ENCODE assay signal across 20 cellular contexts in the genomic region with DNA sequence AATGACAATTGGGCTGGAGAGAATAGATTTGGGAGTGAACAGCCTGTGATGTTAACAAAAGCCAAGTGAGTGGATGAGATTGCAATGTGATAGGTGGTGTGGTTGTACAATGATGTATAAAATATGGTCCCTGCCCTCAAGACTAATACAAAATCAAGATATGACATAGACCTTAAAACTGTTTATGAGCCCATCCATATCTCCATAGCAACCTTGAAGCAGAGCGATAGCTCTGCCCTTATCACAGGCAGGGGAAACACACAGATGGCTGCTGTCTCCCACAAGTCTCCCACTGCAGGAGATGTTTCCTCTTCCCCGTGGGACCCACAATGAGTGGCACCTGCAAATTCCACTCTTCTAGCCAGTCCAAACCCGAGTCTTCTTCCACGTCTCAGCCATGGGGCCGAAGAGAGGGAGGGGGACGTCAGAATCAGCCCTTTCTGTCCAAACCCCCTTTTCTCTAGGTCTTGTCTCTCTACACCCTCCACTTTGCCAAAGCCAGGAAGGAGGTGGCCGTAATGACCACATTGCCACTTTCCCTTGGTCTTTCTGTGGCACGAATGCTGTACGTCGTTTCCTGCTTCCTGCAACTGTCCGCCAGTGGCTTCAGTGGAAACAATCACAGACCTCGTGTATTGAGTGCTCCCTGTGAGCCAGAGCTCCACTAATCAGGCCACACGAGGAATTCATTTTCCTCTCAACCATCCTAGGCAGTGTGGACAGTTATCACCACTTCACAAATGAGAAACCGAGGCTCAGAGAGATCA.
"Had no signal": no experiment of that assay in that cellular context is flagged by ENCODE, and none has a peak within 500 bp of the region (broad histone marks: within the 10 kb centered on the region; RNA-seq: fewer than 3 reads in every experiment).

No MANE protein-coding gene starts in this region.

- H3K79me2 ChIP-seq: parathyroid adenoma had no signal

- H3K4me3 ChIP-seq: coronary artery, heart left ventricle, prostate gland, sigmoid colon, skin epidermis, thoracic aorta, transverse colon had no signal

- H3K4me3 Mint-ChIP-seq: endodermal cell; mesothelial cell of epicardium; nephron progenitor cell; stimulated activated naive B cell treated with anti-CD40 and anti-IgM and Interleukin-4, amounts not matched to agents 10 μg/mL and 1 μg/mL and 100 μg/mL, for 72 hours; stimulated activated naive CD8-positive, alpha-beta T cell treated with anti-CD3 and anti-CD28 coated beads, Interleukin-15, amount 100 ng/mL, for 72 hours had no signal

- H3K27ac ChIP-seq: coronary artery, heart left ventricle, parathyroid adenoma, prostate gland, sigmoid colon, skin epidermis, thoracic aorta, transverse colon had no signal

- H3K9me3 Mint-ChIP-seq: mesothelial cell of epicardium had no signal

- H3K4me1 Mint-ChIP-seq: mesothelial cell of epicardium; nephron progenitor cell; stimulated activated naive B cell treated with anti-CD40 and anti-IgM and Interleukin-4, amounts not matched to agents 10 μg/mL and 1 μg/mL and 100 μg/mL, for 72 hours; stimulated activated naive CD8-positive, alpha-beta T cell treated with anti-CD3 and anti-CD28 coated beads, Interleukin-15, amount 100 ng/mL, for 72 hours had no signal

- H3K36me3 ChIP-seq: heart left ventricle, prostate gland, sigmoid colon, thoracic aorta, transverse colon had no signal

- DNase-seq: effector CD4-positive, alpha-beta T cell; endodermal cell; heart left ventricle; hypothalamus; islet precursor cell; nephron progenitor cell; retina; sigmoid colon; stimulated activated CD4-positive, alpha-beta T cell treated with anti-CD3 and anti-CD28 coated beads, Interleukin-2, amount 100 ng/mL, for 24 hours; stimulated activated CD4-positive, alpha-beta T cell treated with anti-CD3 and anti-CD28 coated beads, Interleukin-4, amount 100 ng/mL, for 4 hours; stimulated activated naive B cell treated with anti-CD40 and anti-IgM and Interleukin-4, amounts not matched to agents 10 μg/mL and 1 μg/mL and 100 μg/mL, for 72 hours; stimulated activated naive CD8-positive, alpha-beta T cell treated with anti-CD3 and anti-CD28 coated beads, Interleukin-15, amount 100 ng/mL, for 72 hours; transverse colon had no signal

- H3K27me3 ChIP-seq: transverse colon had no signal

- H3K36me3 Mint-ChIP-seq: mesothelial cell of epicardium had no signal

- H2AFZ ChIP-seq: parathyroid adenoma had no signal

- H3K4me1 ChIP-seq: heart left ventricle, parathyroid adenoma, prostate gland, sigmoid colon, transverse colon had no signal

- H3K27ac Mint-ChIP-seq: endodermal cell; mesothelial cell of epicardium; nephron progenitor cell; stimulated activated naive B cell treated with anti-CD40 and anti-IgM and Interleukin-4, amounts not matched to agents 10 μg/mL and 1 μg/mL and 100 μg/mL, for 72 hours; stimulated activated naive CD8-positive, alpha-beta T cell treated with anti-CD3 and anti-CD28 coated beads, Interleukin-15, amount 100 ng/mL, for 72 hours had no signal

- ATAC-seq: heart left ventricle; left lobe of liver; stimulated activated naive B cell treated with anti-CD40 and anti-IgM and Interleukin-4, amounts not matched to agents 10 μg/mL and 1 μg/mL and 100 μg/mL, for 72 hours; stimulated activated naive CD8-positive, alpha-beta T cell treated with anti-CD3 and anti-CD28 coated beads, Interleukin-15, amount 100 ng/mL, for 72 hours had no signal
